Comparison of ENCODE assay signal across 34 cellular contexts in genomic region chr3:77326586-77326985, GRCh38.
"Had no signal": no experiment of that assay in that cellular context is flagged by ENCODE, and none has a peak within 500 bp of the region (broad histone marks: within the 10 kb centered on the region; RNA-seq: fewer than 3 reads in every experiment).

No MANE protein-coding gene starts in this region.

- FAIRE-seq: frontal cortex had no signal

- H3K36me3 ChIP-seq: ascending aorta, breast epithelium, cardiac muscle cell had no signal

- H3K27ac ChIP-seq: breast epithelium, cardiac muscle cell, coronary artery, dorsolateral prefrontal cortex had no signal

- H3K27ac Mint-ChIP-seq: activated CD4-positive, alpha-beta memory T cell treated with anti-CD3 and anti-CD28 coated beads for 36 hours; activated CD4-positive, alpha-beta T cell treated with anti-CD3 and anti-CD28 coated beads for 36 hours; activated CD4-positive, alpha-beta T cell treated with anti-CD3 and anti-CD28 coated beads, Interleukin-2, amount 10 ng/mL, durations not matched to agents 24 days and 14 days; activated CD8-positive, alpha-beta memory T cell treated with anti-CD3 and anti-CD28 coated beads, Interleukin-2, amount 10 ng/mL, durations not matched to agents 7 days and 5 days; activated naive CD4-positive, alpha-beta T cell treated with anti-CD3 and anti-CD28 coated beads, Interleukin-2, amount 10 ng/mL, durations not matched to agents 7 days and 5 days; activated naive CD4-positive, alpha-beta T cell treated with anti-CD3 and anti-CD28 coated beads, Interleukin-2, amount 50 U/mL, for 72 hours; activated naive CD8-positive, alpha-beta T cell treated with anti-CD3 and anti-CD28 coated beads, Interleukin-2, amount 10 ng/mL, durations not matched to agents 7 days and 5 days; activated T-cell treated with anti-CD3 and anti-CD28 coated beads, Interleukin-2, amount 50 U/mL, for 24 hours; activated T-cell treated with anti-CD3 and anti-CD28 coated beads, Interleukin-2, amount 50 U/mL, for 72 hours; brain; dendritic cell treated with granulocyte-macrophage colony-stimulating factor and Interleukin-4, amounts not matched to agents 40 ng/mL and 50 ng/mL, for 4 days; endodermal cell; T-helper 17 cell; T-helper 2 cell treated with Interferon-gamma antibody and Interleukin-4, amounts not matched to agents 5 μg/mL and 100 μg/mL, for 36 hours had no signal

- H3K4me3 ChIP-seq: ascending aorta, breast epithelium, cardiac muscle cell, coronary artery, dorsolateral prefrontal cortex had no signal

- H3K4me1 Mint-ChIP-seq: activated CD4-positive, alpha-beta T cell treated with anti-CD3 and anti-CD28 coated beads for 36 hours; activated CD4-positive, alpha-beta T cell treated with anti-CD3 and anti-CD28 coated beads, Interleukin-2, amount 10 ng/mL, durations not matched to agents 24 days and 14 days; activated CD8-positive, alpha-beta memory T cell treated with anti-CD3 and anti-CD28 coated beads, Interleukin-2, amount 10 ng/mL, durations not matched to agents 7 days and 5 days; activated naive CD4-positive, alpha-beta T cell treated with anti-CD3 and anti-CD28 coated beads, Interleukin-2, amount 10 ng/mL, durations not matched to agents 7 days and 5 days; activated naive CD8-positive, alpha-beta T cell treated with anti-CD3 and anti-CD28 coated beads, Interleukin-2, amount 10 ng/mL, durations not matched to agents 7 days and 5 days; T-helper 17 cell had no signal

- DNase-seq: activated CD4-positive, alpha-beta memory T cell treated with anti-CD3 and anti-CD28 coated beads for 36 hours; activated CD4-positive, alpha-beta T cell treated with anti-CD3 and anti-CD28 coated beads for 36 hours; activated CD4-positive, alpha-beta T cell treated with anti-CD3 and anti-CD28 coated beads, Interleukin-2, amount 10 ng/mL, durations not matched to agents 24 days and 14 days; activated CD4-positive, CD25-positive, alpha-beta regulatory T cell; activated CD4-positive, CD25-positive, alpha-beta regulatory T cell treated with anti-CD3 and anti-CD28 coated beads, Interleukin-2, amount 50 U/mL, for 72 hours; activated CD8-positive, alpha-beta memory T cell treated with anti-CD3 and anti-CD28 coated beads, Interleukin-2, amount 10 ng/mL, durations not matched to agents 7 days and 5 days; activated CD8-positive, alpha-beta memory T cell treated with anti-CD3 and anti-CD28 coated beads, Interleukin-2, amount 50 U/mL, for 4 hours; activated CD8-positive, alpha-beta T cell treated with anti-CD3 and anti-CD28 coated beads, Interleukin-2, amount 10 ng/mL, durations not matched to agents 7 days and 5 days; activated gamma-delta T cell; activated naive CD4-positive, alpha-beta T cell; activated naive CD4-positive, alpha-beta T cell treated with anti-CD3 and anti-CD28 coated beads, Interleukin-2, amount 10 ng/mL, durations not matched to agents 7 days and 5 days; activated naive CD8-positive, alpha-beta T cell treated with anti-CD3 and anti-CD28 coated beads, Interleukin-2, amount 10 ng/mL, durations not matched to agents 7 days and 5 days; activated T-cell treated with anti-CD3 and anti-CD28 coated beads, Interleukin-2, amount 50 U/mL, for 24 hours; activated T-cell treated with anti-CD3 and anti-CD28 coated beads, Interleukin-2, amount 50 U/mL, for 72 hours; central memory CD4-positive, alpha-beta T cell; cerebellar nuclear complex; dorsolateral prefrontal cortex; effector memory CD4-positive, alpha-beta T cell; endodermal cell; foreskin fibroblast; head of caudate nucleus; T-helper 1 cell; T-helper 17 cell; T1000 had no signal

- ATAC-seq: activated CD4-positive, alpha-beta T cell treated with anti-CD3 and anti-CD28 coated beads for 36 hours; activated CD8-positive, alpha-beta memory T cell treated with anti-CD3 and anti-CD28 coated beads, Interleukin-2, amount 10 ng/mL, durations not matched to agents 7 days and 5 days; activated CD8-positive, alpha-beta T cell treated with anti-CD3 and anti-CD28 coated beads, Interleukin-2, amount 10 ng/mL, durations not matched to agents 7 days and 5 days; activated naive CD4-positive, alpha-beta T cell treated with anti-CD3 and anti-CD28 coated beads, Interleukin-2, amount 50 U/mL, for 72 hours; activated T-cell treated with anti-CD3 and anti-CD28 coated beads, Interleukin-2, amount 50 U/mL, for 72 hours; esophagus mucosa; T-helper 17 cell had no signal

- H3K27me3 Mint-ChIP-seq: activated CD4-positive, alpha-beta memory T cell treated with anti-CD3 and anti-CD28 coated beads for 36 hours; activated CD4-positive, alpha-beta T cell treated with anti-CD3 and anti-CD28 coated beads for 36 hours; activated CD4-positive, alpha-beta T cell treated with anti-CD3 and anti-CD28 coated beads, Interleukin-2, amount 10 ng/mL, durations not matched to agents 24 days and 14 days; activated CD8-positive, alpha-beta memory T cell treated with anti-CD3 and anti-CD28 coated beads, Interleukin-2, amount 10 ng/mL, durations not matched to agents 7 days and 5 days; activated naive CD4-positive, alpha-beta T cell treated with anti-CD3 and anti-CD28 coated beads, Interleukin-2, amount 10 ng/mL, durations not matched to agents 7 days and 5 days; activated naive CD8-positive, alpha-beta T cell treated with anti-CD3 and anti-CD28 coated beads, Interleukin-2, amount 10 ng/mL, durations not matched to agents 7 days and 5 days; activated T-cell treated with anti-CD3 and anti-CD28 coated beads, Interleukin-2, amount 50 U/mL, for 24 hours; brain; dendritic cell treated with granulocyte-macrophage colony-stimulating factor and Interleukin-4, amounts not matched to agents 40 ng/mL and 50 ng/mL, for 4 days; T-helper 17 cell had no signal

- H3K4me3 Mint-ChIP-seq: activated CD4-positive, alpha-beta memory T cell treated with anti-CD3 and anti-CD28 coated beads for 36 hours; activated CD4-positive, alpha-beta T cell treated with anti-CD3 and anti-CD28 coated beads for 36 hours; activated CD4-positive, alpha-beta T cell treated with anti-CD3 and anti-CD28 coated beads, Interleukin-2, amount 10 ng/mL, durations not matched to agents 24 days and 14 days; activated CD8-positive, alpha-beta memory T cell treated with anti-CD3 and anti-CD28 coated beads, Interleukin-2, amount 10 ng/mL, durations not matched to agents 7 days and 5 days; activated CD8-positive, alpha-beta T cell treated with anti-CD3 and anti-CD28 coated beads, Interleukin-2, amount 10 ng/mL, durations not matched to agents 7 days and 5 days; activated naive CD4-positive, alpha-beta T cell treated with anti-CD3 and anti-CD28 coated beads, Interleukin-2, amount 10 ng/mL, durations not matched to agents 7 days and 5 days; activated naive CD8-positive, alpha-beta T cell treated with anti-CD3 and anti-CD28 coated beads, Interleukin-2, amount 10 ng/mL, durations not matched to agents 7 days and 5 days; activated T-cell treated with anti-CD3 and anti-CD28 coated beads, Interleukin-2, amount 50 U/mL, for 24 hours; activated T-cell treated with anti-CD3 and anti-CD28 coated beads, Interleukin-2, amount 50 U/mL, for 72 hours; brain; dendritic cell treated with granulocyte-macrophage colony-stimulating factor and Interleukin-4, amounts not matched to agents 40 ng/mL and 50 ng/mL, for 4 days; endodermal cell; T-helper 17 cell; T-helper 2 cell treated with Interferon-gamma antibody and Interleukin-4, amounts not matched to agents 5 μg/mL and 100 μg/mL, for 36 hours had no signal

- H3K27me3 ChIP-seq: ascending aorta, breast epithelium, cardiac muscle cell, dorsolateral prefrontal cortex had no signal

- H3K9me3 ChIP-seq: ascending aorta, breast epithelium had no signal

- H3K9me3 Mint-ChIP-seq: activated CD4-positive, alpha-beta T cell treated with anti-CD3 and anti-CD28 coated beads, Interleukin-2, amount 10 ng/mL, durations not matched to agents 24 days and 14 days; activated naive CD8-positive, alpha-beta T cell treated with anti-CD3 and anti-CD28 coated beads, Interleukin-2, amount 10 ng/mL, durations not matched to agents 7 days and 5 days; dendritic cell treated with granulocyte-macrophage colony-stimulating factor and Interleukin-4, amounts not matched to agents 40 ng/mL and 50 ng/mL, for 4 days; endodermal cell had no signal

- H3K36me3 Mint-ChIP-seq: activated CD4-positive, alpha-beta memory T cell treated with anti-CD3 and anti-CD28 coated beads for 36 hours; activated CD8-positive, alpha-beta memory T cell treated with anti-CD3 and anti-CD28 coated beads, Interleukin-2, amount 10 ng/mL, durations not matched to agents 7 days and 5 days; activated naive CD4-positive, alpha-beta T cell treated with anti-CD3 and anti-CD28 coated beads, Interleukin-2, amount 10 ng/mL, durations not matched to agents 7 days and 5 days; activated naive CD4-positive, alpha-beta T cell treated with anti-CD3 and anti-CD28 coated beads, Interleukin-2, amount 50 U/mL, for 72 hours; activated naive CD8-positive, alpha-beta T cell treated with anti-CD3 and anti-CD28 coated beads, Interleukin-2, amount 10 ng/mL, durations not matched to agents 7 days and 5 days; brain had no signal
